ENCODE assay signal across 30 cellular contexts in genomic region chr7:125675628-125676027, GRCh38.
"Had no signal": no experiment of that assay in that cellular context is flagged by ENCODE, and none has a peak within 500 bp of the region (broad histone marks: within the 10 kb centered on the region; RNA-seq: fewer than 3 reads in every experiment).

No MANE protein-coding gene starts in this region.

- ATAC-seq: natural killer cell; psoas muscle; right cardiac atrium; right lobe of liver; stimulated activated memory B cell treated with anti-CD40 and anti-IgM and Interleukin-4, amounts not matched to agents 10 μg/mL and 1 μg/mL and 100 μg/mL, for 72 hours; stimulated activated naive CD8-positive, alpha-beta T cell treated with anti-CD3 and anti-CD28 coated beads, Interleukin-15, amount 100 ng/mL, for 72 hours; stimulated activated naive CD8-positive, alpha-beta T cell treated with anti-CD3 and anti-CD28 coated beads, Interleukin-15, Interleukin-2, amounts not matched to agents 100 U/mL and 50 U/mL, for 24 hours; upper lobe of right lung had no signal

- FAIRE-seq: small intestine had no signal

- H3K27me3 Mint-ChIP-seq: progenitor cell of endocrine pancreas; stimulated activated memory B cell treated with anti-CD40 and anti-IgM and Interleukin-4, amounts not matched to agents 10 μg/mL and 1 μg/mL and 100 μg/mL, for 72 hours; stimulated activated naive CD8-positive, alpha-beta T cell treated with anti-CD3 and anti-CD28 coated beads, Interleukin-15, amount 100 ng/mL, for 72 hours; type B pancreatic cell had no signal

- H3K4me3 Mint-ChIP-seq: natural killer cell; nephron; neural progenitor cell; stimulated activated memory B cell treated with anti-CD40 and anti-IgM and Interleukin-4, amounts not matched to agents 10 μg/mL and 1 μg/mL and 100 μg/mL, for 72 hours; stimulated activated naive CD8-positive, alpha-beta T cell treated with anti-CD3 and anti-CD28 coated beads, Interleukin-15, amount 100 ng/mL, for 72 hours; type B pancreatic cell had no signal

- H3K36me3 Mint-ChIP-seq: natural killer cell; neural progenitor cell; stimulated activated memory B cell treated with anti-CD40 and anti-IgM and Interleukin-4, amounts not matched to agents 10 μg/mL and 1 μg/mL and 100 μg/mL, for 72 hours; type B pancreatic cell had no signal

- H3K4me1 Mint-ChIP-seq: natural killer cell; nephron; neural progenitor cell; stimulated activated memory B cell treated with anti-CD40 and anti-IgM and Interleukin-4, amounts not matched to agents 10 μg/mL and 1 μg/mL and 100 μg/mL, for 72 hours; stimulated activated naive CD8-positive, alpha-beta T cell treated with anti-CD3 and anti-CD28 coated beads, Interleukin-15, amount 100 ng/mL, for 72 hours had no signal

- H3K9ac ChIP-seq: neural progenitor cell, parathyroid adenoma had no signal

- H3K9me3 ChIP-seq: ovary, psoas muscle, right lobe of liver, sigmoid colon, suprapubic skin, testis, tibial artery, transverse colon, upper lobe of right lung, uterus had no signal

- H3K9me3 Mint-ChIP-seq: natural killer cell; nephron; neural progenitor cell; stimulated activated memory B cell treated with anti-CD40 and anti-IgM and Interleukin-4, amounts not matched to agents 10 μg/mL and 1 μg/mL and 100 μg/mL, for 72 hours; stimulated activated naive CD8-positive, alpha-beta T cell treated with anti-CD3 and anti-CD28 coated beads, Interleukin-15, amount 100 ng/mL, for 72 hours; type B pancreatic cell had no signal

- H3K4me2 ChIP-seq: neural progenitor cell had no signal

- H3K4me1 ChIP-seq: neural progenitor cell, parathyroid adenoma, psoas muscle, right lobe of liver, sigmoid colon, suprapubic skin, testis, tibial artery, transverse colon, upper lobe of right lung, uterus had no signal

- H3K27ac Mint-ChIP-seq: natural killer cell; nephron; neural progenitor cell; progenitor cell of endocrine pancreas; stimulated activated memory B cell treated with anti-CD40 and anti-IgM and Interleukin-4, amounts not matched to agents 10 μg/mL and 1 μg/mL and 100 μg/mL, for 72 hours; stimulated activated naive CD8-positive, alpha-beta T cell treated with anti-CD3 and anti-CD28 coated beads, Interleukin-15, amount 100 ng/mL, for 72 hours; type B pancreatic cell had no signal

- H3K36me3 ChIP-seq: neural progenitor cell, ovary, right lobe of liver, sigmoid colon, suprapubic skin, tibial artery, transverse colon, upper lobe of right lung, uterus had no signal

- H3K27ac ChIP-seq: neural progenitor cell, ovary, parathyroid adenoma, psoas muscle, right lobe of liver, sigmoid colon, suprapubic skin, testis, tibial artery, transverse colon, upper lobe of right lung, uterus had no signal

- H3K79me2 ChIP-seq: parathyroid adenoma had no signal

- H2AFZ ChIP-seq: neural progenitor cell, parathyroid adenoma had no signal

- DNase-seq: natural killer cell; occipital lobe; ovary; posterior cingulate gyrus; psoas muscle; right cardiac atrium; right lobe of liver; sigmoid colon; small intestine; stimulated activated CD4-positive, alpha-beta T cell treated with anti-CD3 and anti-CD28 coated beads, Interleukin-15, amount 100 ng/mL, for 24 hours; stimulated activated CD4-positive, alpha-beta T cell treated with anti-CD3 and anti-CD28 coated beads, Interleukin-2, amount 100 ng/mL, for 24 hours; stimulated activated CD4-positive, alpha-beta T cell treated with anti-CD3 and anti-CD28 coated beads, Interleukin-2, amount 100 ng/mL, for 48 hours; stimulated activated CD4-positive, alpha-beta T cell treated with anti-CD3 and anti-CD28 coated beads, Interleukin-4, amount 100 ng/mL, for 4 hours; stimulated activated CD8-positive, alpha-beta memory T cell treated with anti-CD3 and anti-CD28 coated beads, Interleukin-4, amount 100 ng/mL, for 48 hours; stimulated activated naive CD4-positive, alpha-beta T cell; stimulated activated naive CD8-positive, alpha-beta T cell treated with anti-CD3 and anti-CD28 coated beads, Interleukin-15, amount 100 ng/mL, for 72 hours; stimulated activated naive CD8-positive, alpha-beta T cell treated with anti-CD3 and anti-CD28 coated beads, Interleukin-15, Interleukin-2, amounts not matched to agents 100 U/mL and 50 U/mL, for 24 hours; substantia nigra; testis; tibial artery; transverse colon; upper lobe of right lung; uterus had no signal

- H3K27me3 ChIP-seq: neural progenitor cell, ovary, right lobe of liver, sigmoid colon, suprapubic skin, testis, tibial artery, transverse colon, upper lobe of right lung, uterus had no signal

- H3K4me3 ChIP-seq: neural progenitor cell, ovary, psoas muscle, right lobe of liver, sigmoid colon, suprapubic skin, testis, tibial artery, transverse colon, upper lobe of right lung, uterus had no signal
